Comparison of ENCODE assay signal across 8 cellular contexts in genomic region chrX:107659768-107660167, GRCh38.
DNase-seq lines count a peak whose midpoint lies in the region; ATAC-seq and TF ChIP-seq lines count a peak whose summit lies in the region.

No MANE protein-coding gene starts in this region.

- in situ Hi-C loops in astrocyte of the spinal cord (cut with HindIII; ENCODE audit: low sequenced_read_pairs): no loop called here

- CTCF ChIA-PET in AG04449 (lab: Yijun Ruan, JAX): interaction anchor here (0.6 to 10.0 kb wide), 20 partner anchors 9 to 200 kb away, joined by 3 to 123 read pairs (median 4); partner anchors contain the start of genes NCBP2L and TSC22D3

- POLR2A ChIA-PET in AG04449 (lab: Yijun Ruan, JAX): interaction anchor here (1.2 kb wide), 1 partner anchor 57 kb away, joined by 5 read pairs; no protein-coding TSS in a partner anchor

- peak; percentile 56 for TF ChIP-seq CTCF in AG04449 (IDR thresholded peaks at IDR 0.05; ENCODE audit: insufficient read depth, low read length, missing control alignments)
- peak; percentile 60 for TF ChIP-seq CTCF in GM12872 (IDR thresholded peaks at IDR 0.05; ENCODE audit: insufficient read depth, low read depth, low read length)
- TF ChIP-seq CTCF in astrocyte of the spinal cord (IDR thresholded peaks at IDR 0.05; ENCODE audit: low read depth, low read length): peak; percentile 75

- no peak for ATAC-seq in HG03439 (IDR thresholded peaks at IDR 0.05; ENCODE audit: unreplicated experiment)

- H3K4me3 ChIP-seq in AG04449 (ENCODE audit: low read depth, low read length): no peak overlapping the region
- H3K4me3 ChIP-seq in astrocyte of the spinal cord (ENCODE audit: low read depth, low read length): no peak overlapping the region

- no peak for DNase-seq in AG04449 (ENCODE audit: low read depth, low spot score)
- peak; percentile 6 for DNase-seq in NCI-H2107 (lab: John Stamatoyannopoulos, UW)
- DNase-seq in astrocyte of the spinal cord (ENCODE audit: low read depth, low spot score): peak; percentile 62
- DNase-seq in kidney glomerular epithelial cell (lab: John Stamatoyannopoulos, UW): peak; percentile 20
- no peak for DNase-seq in T1000 (lab: John Stamatoyannopoulos, UW)
- DNase-seq in activated CD8-positive, alpha-beta memory T cell treated with anti-CD3 and anti-CD28 coated beads, Interleukin-2, amount 50 U/mL, for 4 hours: no peak

Comparison
In these comparisons a context has a peak if more than half of its experiments do, and no peak if none do; other contexts are left out.
1. DNase-seq: peak in NCI-H2107 (single experiment), astrocyte of the spinal cord (single experiment) and kidney glomerular epithelial cell (single experiment); none in AG04449 (single experiment), T1000 (single experiment) and activated CD8-positive, alpha-beta memory T cell treated with anti-CD3 and anti-CD28 coated beads, Interleukin-2, amount 50 U/mL, for 4 hours (single experiment).
2. Peak in every context shown above with its lines, with median percentiles within 50 percentile points of each other: CTCF ChIP-seq.